Comparison of ENCODE assay signal across 19 cellular contexts in genomic region chr10:51462076-51462779, GRCh38.
DNase-seq lines count a peak whose midpoint lies in the region; ATAC-seq and TF ChIP-seq lines count a peak whose summit lies in the region.
"Had no signal": no experiment of that assay in that cellular context is flagged by ENCODE, and none has a peak within 500 bp of the region (broad histone marks: within the 10 kb centered on the region; RNA-seq: fewer than 3 reads in every experiment).

No MANE protein-coding gene starts in this region.

- H3K4me2 ChIP-seq in PC-3 (ENCODE audit: low read length) (peak overlapping the region; percentile 58), fibroblast of lung (ENCODE audit: extremely low read depth, insufficient read depth, low read length) (peak overlapping the region; percentile 48)

- ATAC-seq in PC-3, result peak; percentile 98
- no peak for ATAC-seq in activated CD4-positive, CD25-positive, alpha-beta regulatory T cell treated with anti-CD3 and anti-CD28 coated beads, Interleukin-2, amount 50 U/mL, for 24 hours
- ATAC-seq: activated CD8-positive, alpha-beta memory T cell treated with anti-CD3 and anti-CD28 coated beads, Interleukin-2, amount 10 ng/mL, durations not matched to agents 7 days and 5 days; HepG2; T-helper 17 cell had no signal

- peaks cover 4% of the 10 kb centered on the region for H3K9me3 Mint-ChIP-seq in nephron
- no peaks in the 10 kb centered on the region for H3K9me3 Mint-ChIP-seq in endothelial cell (ENCODE audit: unreplicated experiment)
- H3K9me3 Mint-ChIP-seq: activated B cell treated with CpG ODN at 0.5 μM for 24 hours had no signal

- TF ChIP-seq CTCF in PC-3 (conservative IDR thresholded peaks at IDR 0.05; ENCODE audit: low read depth, low read length) (no peak), fibroblast of lung (conservative IDR thresholded peaks at IDR 0.05 in 1 of 2, IDR thresholded peaks at IDR 0.05 in 1 of 2; ENCODE audit: low read depth in 1 of 2, low read length in 2 of 2) (no peak), nephron (IDR thresholded peaks at IDR 0.05; ENCODE audit: unreplicated experiment in 3 of 3) (no peak), endothelial cell (IDR thresholded peaks at IDR 0.05; ENCODE audit: unreplicated experiment) (no peak)

- no peaks in the 10 kb centered on the region for H3K9me2 ChIP-seq in PC-3 (replicated peaks; ENCODE audit: low read length)

- H3K9me3 ChIP-seq in PC-3 (ENCODE audit: low read length) (no peaks in the 10 kb centered on the region), fibroblast of lung (ENCODE audit: control insufficient read depth, insufficient read depth, low read depth, low read length) (no peaks in the 10 kb centered on the region)

- no peaks in the 10 kb centered on the region for H3F3A ChIP-seq in PC-3 (ENCODE audit: low read length, unreplicated experiment)

- H3K36me3 ChIP-seq in PC-3 (ENCODE audit: low read depth, low read length) (no peaks in the 10 kb centered on the region), fibroblast of lung (ENCODE audit: control insufficient read depth, insufficient read depth, low read length) (no peaks in the 10 kb centered on the region)

- H3K4me1 Mint-ChIP-seq in nephron, result peaks cover 18% of the 10 kb centered on the region
- H3K4me1 Mint-ChIP-seq in endothelial cell (ENCODE audit: unreplicated experiment), result no peaks in the 10 kb centered on the region
- H3K4me1 Mint-ChIP-seq: activated B cell treated with CpG ODN at 0.5 μM for 24 hours; activated CD8-positive, alpha-beta memory T cell treated with anti-CD3 and anti-CD28 coated beads, Interleukin-2, amount 10 ng/mL, durations not matched to agents 7 days and 5 days; T-helper 17 cell had no signal

- H3K27ac ChIP-seq in PC-3 (ENCODE audit: low read length) (0 out of 2 replicates have a peak overlapping the region, but pooled peaks have one; percentile 0), fibroblast of lung (ENCODE audit: insufficient read depth, low read length) (no peak overlapping the region)

- H3K4me3 Mint-ChIP-seq in nephron, result no peak overlapping the region
- no peak overlapping the region for H3K4me3 Mint-ChIP-seq in endothelial cell (ENCODE audit: unreplicated experiment)
- H3K4me3 Mint-ChIP-seq: activated B cell treated with CpG ODN at 0.5 μM for 24 hours; activated CD8-positive, alpha-beta memory T cell treated with anti-CD3 and anti-CD28 coated beads, Interleukin-2, amount 10 ng/mL, durations not matched to agents 7 days and 5 days; T-helper 17 cell had no signal

- H3K27me3 ChIP-seq in PC-3 (ENCODE audit: low read length) (no peaks in the 10 kb centered on the region), fibroblast of lung (ENCODE audit: control insufficient read depth, insufficient read depth, low read length) (no peaks in the 10 kb centered on the region)

- no peak overlapping the region for H3K4me3 ChIP-seq in PC-3 (ENCODE audit: low read length)
- no peak overlapping the region for H3K4me3 ChIP-seq in fibroblast of lung (replicated peaks in 1 of 4; ENCODE audit: control extremely low read depth in 1 of 4, insufficient read depth in 1 of 4, low read depth in 3 of 4, low read length in 4 of 4)

- H3K9ac ChIP-seq in PC-3 (ENCODE audit: low read length) (no peak overlapping the region), fibroblast of lung (ENCODE audit: insufficient read depth, low read length) (no peak overlapping the region)

- H3K4me1 ChIP-seq in PC-3 (ENCODE audit: insufficient read depth, low read length), result peaks cover 22% of the 10 kb centered on the region
- H3K4me1 ChIP-seq in fibroblast of lung (ENCODE audit: control insufficient read depth, extremely low read depth, insufficient read depth, low read length), result peaks cover 2% of the 10 kb centered on the region

- peak overlapping the region; percentile 51 to 83 (median 68) for H3K27ac Mint-ChIP-seq in nephron
- no peak overlapping the region for H3K27ac Mint-ChIP-seq in endothelial cell (ENCODE audit: unreplicated experiment)
- H3K27ac Mint-ChIP-seq: activated B cell treated with CpG ODN at 0.5 μM for 24 hours; activated CD8-positive, alpha-beta memory T cell treated with anti-CD3 and anti-CD28 coated beads, Interleukin-2, amount 10 ng/mL, durations not matched to agents 7 days and 5 days; T-helper 17 cell had no signal

- H4K20me1 ChIP-seq in PC-3 (ENCODE audit: low read length) (no peaks in the 10 kb centered on the region), fibroblast of lung (ENCODE audit: control insufficient read depth, extremely low read depth, insufficient read depth, low read length) (no peaks in the 10 kb centered on the region)

- H2AFZ ChIP-seq in PC-3 (ENCODE audit: low read length), result no peak overlapping the region
- no peak overlapping the region for H2AFZ ChIP-seq in fibroblast of lung (ENCODE audit: low read length)

- intact Hi-C loops in PC-3 (cut with micrococcal nuclease), result no loop called here

- POLR2A ChIA-PET in PC-3 (lab: Charles Lee; ENCODE audit: unreplicated experiment), result interaction anchor here (0.6 to 1.0 kb wide), 2 partner anchors 256 to 353 kb away, joined by 3 read pairs; no protein-coding TSS in a partner anchor

- no peaks in the 10 kb centered on the region for H3K27me3 Mint-ChIP-seq in nephron (ENCODE audit: low read depth)
- H3K27me3 Mint-ChIP-seq in endothelial cell (ENCODE audit: unreplicated experiment), result no peaks in the 10 kb centered on the region
- H3K27me3 Mint-ChIP-seq: activated B cell treated with CpG ODN at 0.5 μM for 24 hours; activated CD8-positive, alpha-beta memory T cell treated with anti-CD3 and anti-CD28 coated beads, Interleukin-2, amount 10 ng/mL, durations not matched to agents 7 days and 5 days; T-helper 17 cell had no signal

- no TSS peak for BruUV-seq in PC-3 (replicated peaks; lab: Mats Ljungman, UMichigan)

- no peaks in the 10 kb centered on the region for H3K79me2 ChIP-seq in PC-3 (ENCODE audit: low read length)
- no peaks in the 10 kb centered on the region for H3K79me2 ChIP-seq in fibroblast of lung (ENCODE audit: control insufficient read depth, insufficient read depth, low read length)

- H3K36me3 Mint-ChIP-seq in nephron (ENCODE audit: low read depth) (no peaks in the 10 kb centered on the region), endothelial cell (ENCODE audit: low read depth, unreplicated experiment) (no peaks in the 10 kb centered on the region)
- H3K36me3 Mint-ChIP-seq: activated CD8-positive, alpha-beta memory T cell treated with anti-CD3 and anti-CD28 coated beads, Interleukin-2, amount 10 ng/mL, durations not matched to agents 7 days and 5 days had no signal

- CTCF ChIA-PET in PC-3 (lab: Charles Lee), result no interaction called here

- DNase-seq in EH (ENCODE audit: low read depth) (peak; percentile 19), PC-3 (peak; percentile 99), fibroblast of lung (ENCODE audit: low read depth in 2 of 2) (peak; percentile 9 to 43), SW480 (ENCODE audit: low spot score) (no peak), endothelial cell (ENCODE audit: low spot score) (no peak), NCI-H345 (lab: John Stamatoyannopoulos, UW) (no peak)
- DNase-seq: activated B cell treated with CpG ODN at 0.5 μM for 24 hours; activated CD8-positive, alpha-beta memory T cell treated with anti-CD3 and anti-CD28 coated beads, Interleukin-2, amount 10 ng/mL, durations not matched to agents 7 days and 5 days; activated effector memory CD4-positive, alpha-beta T cell treated with anti-CD3 and anti-CD28 coated beads, Interleukin-2, amount 50 U/mL, for 16 hours; amygdala; midbrain; NCI-H187 treated with DMSO at 0.1 percent for 48 hours; NCI-H446 treated with DMSO at 0.1 percent for 48 hours; stimulated activated CD4-positive, alpha-beta T cell treated with anti-CD3 and anti-CD28 coated beads, Interleukin-4, amount 100 ng/mL, for 24 hours; substantia nigra; T-helper 17 cell had no signal

Comparison
In these comparisons a context has a peak if more than half of its experiments do, and no peak if none do; other contexts are left out.
1. DNase-seq: peak in EH (single experiment), PC-3 (single experiment) and fibroblast of lung (2 of 2); none in SW480 (single experiment), endothelial cell (single experiment) and NCI-H345 (single experiment).